In genomic region chr6:109292983-109293586, GRCh38 we compare ENCODE assay signal across 15 cellular contexts.
"Had no signal": no experiment of that assay in that cellular context is flagged by ENCODE, and none has a peak within 500 bp of the region (broad histone marks: within the 10 kb centered on the region; RNA-seq: fewer than 3 reads in every experiment).

No MANE protein-coding gene starts in this region.

- H3K27ac Mint-ChIP-seq: activated naive CD4-positive, alpha-beta T cell treated with anti-CD3 and anti-CD28 coated beads, Interleukin-2, amount 50 U/mL, for 24 hours; nephron progenitor cell had no signal

- H3K9me3 ChIP-seq: esophagus squamous epithelium, ovary, suprapubic skin, upper lobe of left lung had no signal

- H3K27me3 Mint-ChIP-seq: activated naive CD4-positive, alpha-beta T cell treated with anti-CD3 and anti-CD28 coated beads, Interleukin-2, amount 50 U/mL, for 24 hours had no signal

- DNase-seq: activated CD4-positive, alpha-beta T cell treated with anti-CD3 and anti-CD28 coated beads, Interleukin-2, amount 50 U/mL, for 4 hours; activated T-cell treated with anti-CD3 and anti-CD28 coated beads, Interleukin-2, amount 50 U/mL, for 1 hour; cerebellar nuclear complex; dorsolateral prefrontal cortex; esophagus squamous epithelium; foreskin melanocyte; nephron progenitor cell; ovary; stimulated activated CD4-positive, alpha-beta T cell treated with anti-CD3 and anti-CD28 coated beads, Interleukin-4, amount 100 ng/mL, for 1 hour; stimulated activated CD8-positive, alpha-beta memory T cell treated with anti-CD3 and anti-CD28 coated beads, Interleukin-4, amount 100 ng/mL, for 48 hours; stimulated activated naive CD8-positive, alpha-beta T cell treated with anti-CD3 and anti-CD28 coated beads, Interleukin-15, Interleukin-2, amounts not matched to agents 100 U/mL and 50 U/mL, for 24 hours; upper lobe of left lung had no signal

- H3K4me3 ChIP-seq: dorsolateral prefrontal cortex, esophagus squamous epithelium, ovary, suprapubic skin, upper lobe of left lung had no signal

- H3K4me3 Mint-ChIP-seq: activated naive CD4-positive, alpha-beta T cell treated with anti-CD3 and anti-CD28 coated beads, Interleukin-2, amount 50 U/mL, for 24 hours; nephron progenitor cell had no signal

- H3K36me3 Mint-ChIP-seq: activated naive CD4-positive, alpha-beta T cell treated with anti-CD3 and anti-CD28 coated beads, Interleukin-2, amount 50 U/mL, for 24 hours had no signal

- H3K4me1 Mint-ChIP-seq: activated naive CD4-positive, alpha-beta T cell treated with anti-CD3 and anti-CD28 coated beads, Interleukin-2, amount 50 U/mL, for 24 hours had no signal

- H3K9me3 Mint-ChIP-seq: activated naive CD4-positive, alpha-beta T cell treated with anti-CD3 and anti-CD28 coated beads, Interleukin-2, amount 50 U/mL, for 24 hours; nephron progenitor cell had no signal

- H3K36me3 ChIP-seq: esophagus squamous epithelium, ovary, suprapubic skin, upper lobe of left lung had no signal

- H3K27ac ChIP-seq: dorsolateral prefrontal cortex, esophagus squamous epithelium, ovary, suprapubic skin, upper lobe of left lung had no signal

- H3K27me3 ChIP-seq: ovary, upper lobe of left lung had no signal

- ATAC-seq: activated CD4-positive, CD25-positive, alpha-beta regulatory T cell treated with anti-CD3 and anti-CD28 coated beads, Interleukin-2, amount 50 U/mL, for 24 hours; stimulated activated naive CD8-positive, alpha-beta T cell treated with anti-CD3 and anti-CD28 coated beads, Interleukin-15, Interleukin-2, amounts not matched to agents 100 U/mL and 50 U/mL, for 24 hours had no signal
